Comparison of ENCODE assay signal across 13 cellular contexts in genomic region chr12:90833228-90833627, GRCh38.
"Had no signal": no experiment of that assay in that cellular context is flagged by ENCODE, and none has a peak within 500 bp of the region (broad histone marks: within the 10 kb centered on the region; RNA-seq: fewer than 3 reads in every experiment).

No MANE protein-coding gene starts in this region.

- H3K27me3 ChIP-seq: right lobe of liver, suprapubic skin had no signal

- DNase-seq: activated CD4-positive, alpha-beta T cell treated with anti-CD3 and anti-CD28 coated beads for 1 hour; activated CD4-positive, alpha-beta T cell treated with anti-CD3 and anti-CD28 coated beads, Interleukin-2, amount 50 U/mL, for 4 hours; activated naive CD4-positive, alpha-beta T cell treated with anti-CD3 and anti-CD28 coated beads, Interleukin-2, amount 10 ng/mL, durations not matched to agents 7 days and 5 days; dermis blood vessel endothelial cell; effector memory CD8-positive, alpha-beta T cell; head of caudate nucleus; lower lobe of right lung; midbrain; right lobe of liver had no signal

- H3K27ac ChIP-seq: epithelial cell of prostate, lower lobe of right lung, right lobe of liver, suprapubic skin, VCaP had no signal

- H3K4me3 ChIP-seq: lower lobe of right lung, right lobe of liver, smooth muscle cell, suprapubic skin had no signal

- H3K4me2 ChIP-seq: smooth muscle cell had no signal

- H3K9me3 ChIP-seq: lower lobe of right lung, right lobe of liver, suprapubic skin had no signal

- H3K4me1 ChIP-seq: lower lobe of right lung, suprapubic skin had no signal

- H3K36me3 ChIP-seq: lower lobe of right lung, right lobe of liver, suprapubic skin had no signal
